Comparison of ENCODE assay signal across 1 cellular context in the genomic region with DNA sequence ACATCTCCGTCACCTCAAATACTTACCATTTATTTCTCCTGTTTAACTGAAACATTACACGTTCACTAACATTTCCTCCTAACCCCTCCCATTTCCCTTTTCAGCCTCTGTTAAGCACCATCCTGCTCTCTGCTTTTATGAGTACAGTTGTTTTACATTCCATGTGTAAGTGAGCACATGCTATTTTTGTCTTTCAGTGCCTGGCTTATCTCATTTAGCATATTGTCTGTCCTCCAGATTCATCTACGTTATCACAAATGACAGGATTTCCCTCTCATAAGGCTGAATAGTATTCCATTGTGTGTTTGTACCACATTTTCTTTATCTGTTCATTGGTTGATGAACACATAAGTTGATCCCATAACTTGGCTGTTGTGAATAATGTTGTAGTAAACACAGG.
TF ChIP-seq lines count a peak whose summit lies in the region.

No MANE protein-coding gene starts in this region.

TF ChIP-seq in K562, 482 proteins besides CTCF, POLR2A, EP300 and RAD21 (continued from another document and continues in another):
- TF ChIP-seq, protein P1, sequence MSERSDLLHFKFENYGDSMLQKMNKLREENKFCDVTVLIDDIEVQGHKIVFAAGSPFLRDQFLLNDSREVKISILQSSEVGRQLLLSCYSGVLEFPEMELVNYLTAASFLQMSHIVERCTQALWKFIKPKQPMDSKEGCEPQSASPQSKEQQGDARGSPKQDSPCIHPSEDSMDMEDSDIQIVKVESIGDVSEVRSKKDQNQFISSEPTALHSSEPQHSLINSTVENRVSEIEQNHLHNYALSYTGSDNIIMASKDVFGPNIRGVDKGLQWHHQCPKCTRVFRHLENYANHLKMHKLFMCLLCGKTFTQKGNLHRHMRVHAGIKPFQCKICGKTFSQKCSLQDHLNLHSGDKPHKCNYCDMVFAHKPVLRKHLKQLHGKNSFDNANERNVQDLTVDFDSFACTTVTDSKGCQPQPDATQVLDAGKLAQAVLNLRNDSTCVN (CRISPR knock-in tag; IDR thresholded peaks at IDR 0.05) = no peak
- TF ChIP-seq TRIM28 (IDR thresholded peaks at IDR 0.05) (no peak), MTA2 (IDR thresholded peaks at IDR 0.05; ENCODE audit: low read depth) (peak; percentile 97), PURB (CRISPR knock-in tag; IDR thresholded peaks at IDR 0.05; ENCODE audit: low read depth) (no peak), ZNF224 (CRISPR knock-in tag; IDR thresholded peaks at IDR 0.05) (no peak), SMARCA4 (IDR thresholded peaks at IDR 0.05) (peak; percentile 98), ZNF699 (CRISPR knock-in tag; IDR thresholded peaks at IDR 0.05; ENCODE audit: insufficient replicate concordance) (no peak), ZNF143 (CRISPR knock-in tag; IDR thresholded peaks at IDR 0.05) (no peak), RBM39 (optimal IDR thresholded peaks at IDR 0.05; ENCODE audit: low read depth, low read length) (no peak), ZNF384 (IDR thresholded peaks at IDR 0.05; ENCODE audit: low read depth, low read length) (no peak), CHD2 (IDR thresholded peaks at IDR 0.05; ENCODE audit: low read depth, low read length) (no peak), KDM5B (IDR thresholded peaks at IDR 0.05; ENCODE audit: insufficient replicate concordance, low read depth, low read length) (no peak), NFATC3 (IDR thresholded peaks at IDR 0.05) (no peak; the same call in 1 of the 2 replicates), NR2C2 (CRISPR knock-in tag; IDR thresholded peaks at IDR 0.05) (no peak), NR2C2 (tag; IDR thresholded peaks at IDR 0.05) (no peak), STAT5A (IDR thresholded peaks at IDR 0.05; ENCODE audit: borderline replicate concordance, low read length) (peak; percentile 91), SNRNP70 (optimal IDR thresholded peaks at IDR 0.05; ENCODE audit: low read depth, low read length) (no peak), ZBTB34 (CRISPR knock-in tag; IDR thresholded peaks at IDR 0.05) (no peak), DDX20 (tag; IDR thresholded peaks at IDR 0.05; ENCODE audit: low read depth) (no peak), NCOR1 (IDR thresholded peaks at IDR 0.05) (peak; percentile 96), CHD4 (IDR thresholded peaks at IDR 0.05; ENCODE audit: insufficient read depth, insufficient replicate concordance, low read depth, low read length, poor library complexity, severe bottlenecking) (no peak), ASH1L (IDR thresholded peaks at IDR 0.05; ENCODE audit: borderline replicate concordance, low read depth, partially characterized antibody) (no peak), PHTF2 (CRISPR knock-in tag; IDR thresholded peaks at IDR 0.05) (no peak), MYC (IDR thresholded peaks at IDR 0.05; ENCODE audit: low read depth, low read length) (peak; percentile 95), MYC (CRISPR knock-in tag; IDR thresholded peaks at IDR 0.05; ENCODE audit: borderline replicate concordance, low read depth) (no peak), ESRRA (IDR thresholded peaks at IDR 0.05; ENCODE audit: borderline replicate concordance, low read depth) (no peak; the same call in 1 of the 2 replicates), MNT (conservative IDR thresholded peaks at IDR 0.05) (peak; percentile 94 to 96), ARID1B (IDR thresholded peaks at IDR 0.05) (peak; percentile 99), BRF1 (IDR thresholded peaks at IDR 0.05; ENCODE audit: borderline replicate concordance, extremely low read depth, insufficient read length) (no peak), ZBED1 (IDR thresholded peaks at IDR 0.05) (no peak), PHF8 (IDR thresholded peaks at IDR 0.05; ENCODE audit: borderline replicate concordance, low read length) (no peak), TEAD1 (CRISPR knock-in tag; IDR thresholded peaks at IDR 0.05) (peak; percentile 88 to 98; a peak in 3 of 4 replicates), ZNF197 (CRISPR knock-in tag; IDR thresholded peaks at IDR 0.05; ENCODE audit: low read depth) (0 out of 2 replicates have a peak, but pooled peaks have one; percentile 34), ZNF253 (CRISPR knock-in tag; conservative IDR thresholded peaks at IDR 0.05) (no peak), RBM17 (IDR thresholded peaks at IDR 0.05; ENCODE audit: borderline replicate concordance, low read depth, low read length) (no peak), RCOR1 (IDR thresholded peaks at IDR 0.05; ENCODE audit: borderline replicate concordance in 1 of 2, low read depth in 2 of 2, low read length in 2 of 2) (peak; percentile 95 to 100; a peak in 3 of 4 replicates), ZNF3 (CRISPR knock-in tag; IDR thresholded peaks at IDR 0.05) (no peak), ZNF707 (CRISPR knock-in tag; conservative IDR thresholded peaks at IDR 0.05) (no peak), RBBP5 (IDR thresholded peaks at IDR 0.05; ENCODE audit: borderline replicate concordance, insufficient read depth, low read length, poor library complexity, severe bottlenecking) (no peak), ZNF639 (CRISPR knock-in tag; conservative IDR thresholded peaks at IDR 0.05 in 1 of 2, IDR thresholded peaks at IDR 0.05 in 1 of 2) (peak in 1 of 2 experiments; percentile 86; a peak in 2 of 4 replicates), ZKSCAN3 (CRISPR knock-in tag; IDR thresholded peaks at IDR 0.05) (no peak), GABPB2 (CRISPR knock-in tag; conservative IDR thresholded peaks at IDR 0.05) (no peak), MTA1 (IDR thresholded peaks at IDR 0.05; ENCODE audit: borderline replicate concordance) (peak; percentile 86), ZNF75A (CRISPR knock-in tag; IDR thresholded peaks at IDR 0.05) (no peak), BCOR (IDR thresholded peaks at IDR 0.05) (0 out of 2 replicates have a peak, but pooled peaks have one; percentile 40), ZEB2 (IDR thresholded peaks at IDR 0.05) (peak; percentile 63; the same call in 1 of the 2 replicates), ZFPM2 (CRISPR knock-in tag; IDR thresholded peaks at IDR 0.05) (no peak)
- TF ChIP-seq, protein P2, sequence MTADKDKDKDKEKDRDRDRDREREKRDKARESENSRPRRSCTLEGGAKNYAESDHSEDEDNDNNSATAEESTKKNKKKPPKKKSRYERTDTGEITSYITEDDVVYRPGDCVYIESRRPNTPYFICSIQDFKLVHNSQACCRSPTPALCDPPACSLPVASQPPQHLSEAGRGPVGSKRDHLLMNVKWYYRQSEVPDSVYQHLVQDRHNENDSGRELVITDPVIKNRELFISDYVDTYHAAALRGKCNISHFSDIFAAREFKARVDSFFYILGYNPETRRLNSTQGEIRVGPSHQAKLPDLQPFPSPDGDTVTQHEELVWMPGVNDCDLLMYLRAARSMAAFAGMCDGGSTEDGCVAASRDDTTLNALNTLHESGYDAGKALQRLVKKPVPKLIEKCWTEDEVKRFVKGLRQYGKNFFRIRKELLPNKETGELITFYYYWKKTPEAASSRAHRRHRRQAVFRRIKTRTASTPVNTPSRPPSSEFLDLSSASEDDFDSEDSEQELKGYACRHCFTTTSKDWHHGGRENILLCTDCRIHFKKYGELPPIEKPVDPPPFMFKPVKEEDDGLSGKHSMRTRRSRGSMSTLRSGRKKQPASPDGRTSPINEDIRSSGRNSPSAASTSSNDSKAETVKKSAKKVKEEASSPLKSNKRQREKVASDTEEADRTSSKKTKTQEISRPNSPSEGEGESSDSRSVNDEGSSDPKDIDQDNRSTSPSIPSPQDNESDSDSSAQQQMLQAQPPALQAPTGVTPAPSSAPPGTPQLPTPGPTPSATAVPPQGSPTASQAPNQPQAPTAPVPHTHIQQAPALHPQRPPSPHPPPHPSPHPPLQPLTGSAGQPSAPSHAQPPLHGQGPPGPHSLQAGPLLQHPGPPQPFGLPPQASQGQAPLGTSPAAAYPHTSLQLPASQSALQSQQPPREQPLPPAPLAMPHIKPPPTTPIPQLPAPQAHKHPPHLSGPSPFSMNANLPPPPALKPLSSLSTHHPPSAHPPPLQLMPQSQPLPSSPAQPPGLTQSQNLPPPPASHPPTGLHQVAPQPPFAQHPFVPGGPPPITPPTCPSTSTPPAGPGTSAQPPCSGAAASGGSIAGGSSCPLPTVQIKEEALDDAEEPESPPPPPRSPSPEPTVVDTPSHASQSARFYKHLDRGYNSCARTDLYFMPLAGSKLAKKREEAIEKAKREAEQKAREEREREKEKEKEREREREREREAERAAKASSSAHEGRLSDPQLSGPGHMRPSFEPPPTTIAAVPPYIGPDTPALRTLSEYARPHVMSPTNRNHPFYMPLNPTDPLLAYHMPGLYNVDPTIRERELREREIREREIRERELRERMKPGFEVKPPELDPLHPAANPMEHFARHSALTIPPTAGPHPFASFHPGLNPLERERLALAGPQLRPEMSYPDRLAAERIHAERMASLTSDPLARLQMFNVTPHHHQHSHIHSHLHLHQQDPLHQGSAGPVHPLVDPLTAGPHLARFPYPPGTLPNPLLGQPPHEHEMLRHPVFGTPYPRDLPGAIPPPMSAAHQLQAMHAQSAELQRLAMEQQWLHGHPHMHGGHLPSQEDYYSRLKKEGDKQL (CRISPR knock-in tag; IDR thresholded peaks at IDR 0.05; ENCODE audit: borderline replicate concordance) = no peak
- TF ChIP-seq, protein P3, sequence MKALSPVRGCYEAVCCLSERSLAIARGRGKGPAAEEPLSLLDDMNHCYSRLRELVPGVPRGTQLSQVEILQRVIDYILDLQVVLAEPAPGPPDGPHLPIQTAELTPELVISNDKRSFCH (CRISPR knock-in tag; IDR thresholded peaks at IDR 0.05) = no peak
- TF ChIP-seq, protein P3 (tag; IDR thresholded peaks at IDR 0.05) = no peak
- TF ChIP-seq, protein P4, sequence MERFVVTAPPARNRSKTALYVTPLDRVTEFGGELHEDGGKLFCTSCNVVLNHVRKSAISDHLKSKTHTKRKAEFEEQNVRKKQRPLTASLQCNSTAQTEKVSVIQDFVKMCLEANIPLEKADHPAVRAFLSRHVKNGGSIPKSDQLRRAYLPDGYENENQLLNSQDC (CRISPR knock-in tag; IDR thresholded peaks at IDR 0.05) = no peak
- TF ChIP-seq, protein P5, sequence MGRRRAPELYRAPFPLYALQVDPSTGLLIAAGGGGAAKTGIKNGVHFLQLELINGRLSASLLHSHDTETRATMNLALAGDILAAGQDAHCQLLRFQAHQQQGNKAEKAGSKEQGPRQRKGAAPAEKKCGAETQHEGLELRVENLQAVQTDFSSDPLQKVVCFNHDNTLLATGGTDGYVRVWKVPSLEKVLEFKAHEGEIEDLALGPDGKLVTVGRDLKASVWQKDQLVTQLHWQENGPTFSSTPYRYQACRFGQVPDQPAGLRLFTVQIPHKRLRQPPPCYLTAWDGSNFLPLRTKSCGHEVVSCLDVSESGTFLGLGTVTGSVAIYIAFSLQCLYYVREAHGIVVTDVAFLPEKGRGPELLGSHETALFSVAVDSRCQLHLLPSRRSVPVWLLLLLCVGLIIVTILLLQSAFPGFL (CRISPR knock-in tag; IDR thresholded peaks at IDR 0.05) = no peak
- TF ChIP-seq, protein P6, sequence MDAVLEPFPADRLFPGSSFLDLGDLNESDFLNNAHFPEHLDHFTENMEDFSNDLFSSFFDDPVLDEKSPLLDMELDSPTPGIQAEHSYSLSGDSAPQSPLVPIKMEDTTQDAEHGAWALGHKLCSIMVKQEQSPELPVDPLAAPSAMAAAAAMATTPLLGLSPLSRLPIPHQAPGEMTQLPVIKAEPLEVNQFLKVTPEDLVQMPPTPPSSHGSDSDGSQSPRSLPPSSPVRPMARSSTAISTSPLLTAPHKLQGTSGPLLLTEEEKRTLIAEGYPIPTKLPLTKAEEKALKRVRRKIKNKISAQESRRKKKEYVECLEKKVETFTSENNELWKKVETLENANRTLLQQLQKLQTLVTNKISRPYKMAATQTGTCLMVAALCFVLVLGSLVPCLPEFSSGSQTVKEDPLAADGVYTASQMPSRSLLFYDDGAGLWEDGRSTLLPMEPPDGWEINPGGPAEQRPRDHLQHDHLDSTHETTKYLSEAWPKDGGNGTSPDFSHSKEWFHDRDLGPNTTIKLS (IDR thresholded peaks at IDR 0.05; ENCODE audit: borderline replicate concordance, low read depth) = no peak
- TF ChIP-seq, protein P7, sequence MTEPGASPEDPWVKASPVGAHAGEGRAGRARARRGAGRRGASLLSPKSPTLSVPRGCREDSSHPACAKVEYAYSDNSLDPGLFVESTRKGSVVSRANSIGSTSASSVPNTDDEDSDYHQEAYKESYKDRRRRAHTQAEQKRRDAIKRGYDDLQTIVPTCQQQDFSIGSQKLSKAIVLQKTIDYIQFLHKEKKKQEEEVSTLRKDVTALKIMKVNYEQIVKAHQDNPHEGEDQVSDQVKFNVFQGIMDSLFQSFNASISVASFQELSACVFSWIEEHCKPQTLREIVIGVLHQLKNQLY (CRISPR knock-in tag; conservative IDR thresholded peaks at IDR 0.05) = no peak
